8 cellular contexts compared by ENCODE assay signal in the genomic region with DNA sequence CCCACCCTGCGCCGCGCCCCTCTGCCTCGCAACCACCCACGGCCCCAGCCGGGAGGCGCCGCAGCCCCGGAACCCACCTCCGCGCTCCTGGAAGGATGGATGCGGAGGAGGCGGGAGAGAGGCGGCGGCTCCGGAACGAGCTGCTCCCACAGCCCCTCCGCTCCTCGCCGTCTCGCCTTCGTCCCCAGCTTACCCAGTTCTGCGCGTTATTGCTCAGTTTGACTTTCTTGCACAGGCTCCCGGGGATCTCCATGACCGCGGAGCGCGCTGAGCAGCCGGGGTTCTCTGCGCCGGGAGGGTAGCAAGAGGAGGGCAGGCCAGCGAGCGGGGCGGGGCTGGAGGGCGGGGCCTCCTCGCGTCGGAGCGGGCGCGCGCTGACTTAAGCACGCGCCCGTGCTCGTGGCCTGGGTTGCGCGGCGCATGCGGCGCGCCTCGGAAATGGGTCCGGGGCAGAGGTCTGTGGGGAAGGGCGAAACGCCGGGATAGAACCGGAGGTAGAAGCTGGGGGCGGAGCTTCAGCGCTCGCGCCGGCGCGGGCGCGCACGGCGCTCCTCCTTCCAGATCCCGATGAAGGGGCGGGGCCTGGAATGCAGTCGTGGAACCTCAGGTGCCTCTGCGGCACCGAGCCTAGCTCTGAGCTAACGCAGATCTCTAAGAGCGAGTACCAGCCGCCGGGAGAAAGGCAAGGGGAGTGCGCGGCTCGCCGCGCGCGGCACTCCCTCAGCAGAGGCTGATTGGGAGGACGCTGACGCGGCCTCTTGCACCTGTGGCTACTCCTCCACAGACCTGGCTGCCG. TPM values are rescaled to one million over a fixed set of nuclear protein-coding genes. Genes with fewer than 3 reads are reported as not detected.
A peak's percentile ranks its signal among the peaks of the same experiment; 100 is the strongest.
DNase-seq lines count a peak whose midpoint lies in the region; ATAC-seq and TF ChIP-seq lines count a peak whose summit lies in the region.

A gene (minus strand): TSS at position 308 of the 796 bp plus-strand sequence. CDS start 55 bp downstream, at position 253.

- no peaks in the 10 kb centered on the region for H3K9me3 Mint-ChIP-seq in T-helper 1 cell treated with Interleukin-12 subunit alpha and Interleukin-12 subunit beta and Interleukin-4 antibody, amounts not matched to agents 30 μg/mL and 1 μg/mL, for 36 hours

- H3K27ac ChIP-seq in upper lobe of left lung: peak within 1 kb of the TSS; percentile 81 to 90 (median 88)

- no peak for TF ChIP-seq EP300 in upper lobe of left lung (IDR thresholded peaks at IDR 0.05)

- peak within 1 kb of the TSS; percentile 94 for H3K27ac Mint-ChIP-seq in T-helper 1 cell treated with Interleukin-12 subunit alpha and Interleukin-12 subunit beta and Interleukin-4 antibody, amounts not matched to agents 30 μg/mL and 1 μg/mL, for 36 hours

- 1% methylated on average over 7 to 50 of the region's 90 CpGs for WGBS in upper lobe of left lung, 2 donors

- H3K4me1 ChIP-seq in upper lobe of left lung: peaks cover 9 to 23% (median 15%) of the 10 kb centered on the region in 4 donors

- TF ChIP-seq POLR2A in upper lobe of left lung (IDR thresholded peaks at IDR 0.05): peak in 3 of 4 donors; percentile 59 to 90 (median 71)

- no peaks in the 10 kb centered on the region for H3K27me3 ChIP-seq in upper lobe of left lung

- H3K4me1 Mint-ChIP-seq in T-helper 1 cell treated with Interleukin-12 subunit alpha and Interleukin-12 subunit beta and Interleukin-4 antibody, amounts not matched to agents 30 μg/mL and 1 μg/mL, for 36 hours (ENCODE audit: low read depth): peaks cover 25% of the 10 kb centered on the region

- DNase-seq in NCI-H1694 treated with DMSO at 0.1 percent for 48 hours (lab: John Stamatoyannopoulos, UW): peak; percentile 94
- peak; percentile 94 for DNase-seq in amniotic stem cell (lab: John Stamatoyannopoulos, UW)
- DNase-seq in left cardiac atrium: peak; percentile 98
- DNase-seq in posterior vena cava (ENCODE audit: low spot score): peak; percentile 99
- DNase-seq in upper lobe of left lung: peak; percentile 98 to 99

- peaks cover 7% of the 10 kb centered on the region for H3K36me3 Mint-ChIP-seq in T-helper 1 cell treated with Interleukin-12 subunit alpha and Interleukin-12 subunit beta and Interleukin-4 antibody, amounts not matched to agents 30 μg/mL and 1 μg/mL, for 36 hours (ENCODE audit: low read depth)

- intact Hi-C loops in left cardiac atrium (cut with DNase I): no loop called here
- intact Hi-C loops in posterior vena cava (cut with DNase I): loop anchor here in 1 of 2 donors (5.0 kb wide), 1 partner anchor 1707 kb away; no protein-coding TSS in a partner anchor

- H3K4me3 ChIP-seq in upper lobe of left lung: peak within 1 kb of the TSS; percentile 26 to 100 (median 78)

- peak in 2 of 6 experiments; percentile 10 to 13 for TF ChIP-seq CTCF in upper lobe of left lung (IDR thresholded peaks at IDR 0.05)

- H3K9me3 ChIP-seq in upper lobe of left lung: no peaks in the 10 kb centered on the region

- peak; percentile 63 for ATAC-seq in GM18499 (IDR thresholded peaks at IDR 0.05; ENCODE audit: insufficient read depth, unreplicated experiment)
- peak; percentile 76 for ATAC-seq in HG02938 (IDR thresholded peaks at IDR 0.05; ENCODE audit: unreplicated experiment)
- ATAC-seq in left cardiac atrium: peak; percentile 98
- peak; percentile 99 for ATAC-seq in upper lobe of left lung (ENCODE audit: low FRiP score in 2 of 2)

- H3K4me3 Mint-ChIP-seq in T-helper 1 cell treated with Interleukin-12 subunit alpha and Interleukin-12 subunit beta and Interleukin-4 antibody, amounts not matched to agents 30 μg/mL and 1 μg/mL, for 36 hours: peak within 1 kb of the TSS; percentile 91

- H3K36me3 ChIP-seq in upper lobe of left lung: no peaks in the 10 kb centered on the region

- H3K27me3 Mint-ChIP-seq in T-helper 1 cell treated with Interleukin-12 subunit alpha and Interleukin-12 subunit beta and Interleukin-4 antibody, amounts not matched to agents 30 μg/mL and 1 μg/mL, for 36 hours (ENCODE audit: low read depth): no peaks in the 10 kb centered on the region

RNA-seq across cellular contexts. Expression of the gene that starts here (rescaled TPM):
- total RNA-seq in left cardiac atrium (10 to 100 TPM; 15.4 to 16.7 TPM), posterior vena cava (10 to 100 TPM; 31.6 to 32.5 TPM), upper lobe of left lung (10 to 100 TPM; 23.7 to 84.9 (median 55.4) TPM)

Comparison
In these comparisons a context has a peak if more than half of its experiments do, and no peak if none do; other contexts are left out.
1. Peak in every context shown above with its lines: DNase-seq, ATAC-seq, H3K4me3 ChIP-seq and H3K27ac ChIP-seq.